1 cellular context compared by ENCODE assay signal in the genomic region with DNA sequence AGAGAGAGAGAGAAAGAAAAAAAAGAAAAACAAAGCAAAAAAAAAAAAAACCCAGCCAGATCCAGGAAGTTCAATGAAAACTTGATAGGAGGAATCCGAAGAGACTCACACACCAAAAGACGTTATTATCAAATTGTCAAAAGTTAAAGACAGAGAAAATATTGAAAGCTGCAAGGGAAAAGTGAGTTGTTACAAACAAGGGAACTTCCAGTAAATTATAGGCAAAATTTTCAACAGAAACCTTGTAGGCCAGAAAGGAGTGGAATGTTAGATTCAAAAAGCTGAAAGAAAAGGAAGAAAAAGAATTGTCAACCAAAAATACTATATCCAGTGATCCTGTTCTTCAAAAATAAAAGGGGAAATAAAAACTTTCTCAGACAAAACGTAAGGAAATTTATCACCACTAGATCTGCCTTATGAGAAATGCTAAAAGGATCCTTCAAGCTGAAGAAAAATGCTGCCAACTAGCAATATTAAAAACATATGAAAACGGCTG.
TF ChIP-seq lines count a peak whose summit lies in the region.

No MANE protein-coding gene starts in this region.

TF ChIP-seq in GM12878, 131 proteins besides CTCF, POLR2A, EP300 and RAD21:
- no peak for TF ChIP-seq BMI1 (IDR thresholded peaks at IDR 0.05; ENCODE audit: borderline replicate concordance)
- TF ChIP-seq CBX5 (IDR thresholded peaks at IDR 0.05; ENCODE audit: low read depth) = peak; percentile 64; the same call in 1 of the 2 replicates
